ENCODE assay signal across 13 cellular contexts in genomic region chr19:2547033-2547680, GRCh38.
DNase-seq lines count a peak whose midpoint lies in the region; ATAC-seq and TF ChIP-seq lines count a peak whose summit lies in the region.
"Had no signal": no experiment of that assay in that cellular context is flagged by ENCODE, and none has a peak within 500 bp of the region (broad histone marks: within the 10 kb centered on the region; RNA-seq: fewer than 3 reads in every experiment).

No MANE protein-coding gene starts in this region.

- CTCF ChIA-PET in Panc1 (lab: Charles Lee) = no interaction called here

- H4K8ac ChIP-seq in mesendoderm (ENCODE audit: low read depth, low read length) = no peak overlapping the region

- peak overlapping the region; percentile 100 for H3K27ac ChIP-seq in Panc1 (ENCODE audit: low read length)
- peak overlapping the region; percentile 97 for H3K27ac ChIP-seq in ectodermal cell (ENCODE audit: insufficient read depth, low read depth, low read length, poor library complexity, severe bottlenecking)
- H3K27ac ChIP-seq in mesendoderm (ENCODE audit: low read depth, low read length) = no peak overlapping the region
- H3K27ac ChIP-seq in substantia nigra (ENCODE audit: low read depth, low read length, poor library complexity, severe bottlenecking) = peak overlapping the region; percentile 96
- no peak overlapping the region for H3K27ac ChIP-seq in Karpas-422 (ENCODE audit: low read length)

- H3K4me1 ChIP-seq in Panc1 (ENCODE audit: control insufficient read depth, insufficient read depth, low read length) = peaks cover 54% of the 10 kb centered on the region
- H3K4me1 ChIP-seq in ectodermal cell (ENCODE audit: control insufficient read depth, insufficient read depth, low read length) = peaks cover 34% of the 10 kb centered on the region
- peaks cover 2% of the 10 kb centered on the region for H3K4me1 ChIP-seq in mesendoderm (ENCODE audit: control insufficient read depth, low read depth, low read length)
- peaks cover 35% of the 10 kb centered on the region for H3K4me1 ChIP-seq in Karpas-422 (ENCODE audit: low read length)

- no peaks in the 10 kb centered on the region for H3K36me3 Mint-ChIP-seq in glutamatergic neuron (ENCODE audit: unreplicated experiment)
- H3K36me3 Mint-ChIP-seq: CD8-positive, alpha-beta memory T cell had no signal

- TF ChIP-seq CTCF in Panc1 (IDR thresholded peaks at IDR 0.05) = no peak
- no peak for TF ChIP-seq CTCF in glutamatergic neuron (IDR thresholded peaks at IDR 0.05; ENCODE audit: partially characterized antibody, unreplicated experiment)

- H4K5ac ChIP-seq in mesendoderm (ENCODE audit: low read length) = no peak overlapping the region

- DNase-seq in Panc1 (ENCODE audit: low read depth, low spot score) = no peak
- DNase-seq in mesendoderm = no peak
- no peak for DNase-seq in substantia nigra (lab: John Stamatoyannopoulos, UW)
- DNase-seq in GM19240 (ENCODE audit: insufficient read length, low spot score) = no peak
- DNase-seq in glutamatergic neuron = no peak
- no peak for DNase-seq in retina
- DNase-seq in Karpas-422 = no peak
- DNase-seq: activated T-cell treated with anti-CD3 and anti-CD28 coated beads, Interleukin-2, amount 50 U/mL, for 1 hour; NCI-H1105; stimulated activated naive CD4-positive, alpha-beta T cell had no signal

- POLR2A ChIA-PET in Panc1 (lab: Charles Lee) = no interaction called here

- H3K27me3 Mint-ChIP-seq in glutamatergic neuron (ENCODE audit: unreplicated experiment) = peaks cover 12% of the 10 kb centered on the region

- H3K23ac ChIP-seq in mesendoderm (ENCODE audit: low read length) = no peak overlapping the region

- H3K9me3 ChIP-seq in Panc1 (ENCODE audit: control insufficient read depth, insufficient read depth, low read depth, low read length) (no peaks in the 10 kb centered on the region), ectodermal cell (ENCODE audit: control insufficient read depth, low read length) (no peaks in the 10 kb centered on the region), Karpas-422 (ENCODE audit: low read length) (no peaks in the 10 kb centered on the region)
- H3K9me3 ChIP-seq: pancreas had no signal

- no TSS peak for BruUV-seq in Panc1 (replicated peaks; lab: Mats Ljungman, UMichigan)

- no peak overlapping the region for H3K56ac ChIP-seq in mesendoderm (ENCODE audit: low read length)

- no peak overlapping the region for H3K4me3 Mint-ChIP-seq in glutamatergic neuron (ENCODE audit: unreplicated experiment)
- H3K4me3 Mint-ChIP-seq: CD8-positive, alpha-beta memory T cell had no signal

- H3K36me3 ChIP-seq in Panc1 (ENCODE audit: control insufficient read depth, insufficient read depth, low read length) (no peaks in the 10 kb centered on the region), ectodermal cell (ENCODE audit: control insufficient read depth, insufficient read depth, low read length) (no peaks in the 10 kb centered on the region), mesendoderm (ENCODE audit: control insufficient read depth, insufficient read depth, low read length) (no peaks in the 10 kb centered on the region), Karpas-422 (ENCODE audit: insufficient read depth, low read length) (no peaks in the 10 kb centered on the region)
- H3K36me3 ChIP-seq: pancreas had no signal

- no peaks in the 10 kb centered on the region for H4K20me1 ChIP-seq in Karpas-422 (ENCODE audit: insufficient read depth, low read depth, low read length)

- H2AK5ac ChIP-seq in mesendoderm (ENCODE audit: low read length) = no peak overlapping the region

- no peak for ATAC-seq in Panc1

- H3K18ac ChIP-seq in mesendoderm (ENCODE audit: low read length) = no peak overlapping the region

- no peaks in the 10 kb centered on the region for H3K79me2 ChIP-seq in mesendoderm (ENCODE audit: control insufficient read depth, insufficient read depth, low read length)
- no peaks in the 10 kb centered on the region for H3K79me2 ChIP-seq in Karpas-422 (ENCODE audit: low read length)

- H3K9me2 ChIP-seq in Karpas-422 (replicated peaks; ENCODE audit: insufficient read depth, low read length) = no peaks in the 10 kb centered on the region

- no peaks in the 10 kb centered on the region for H3K79me1 ChIP-seq in mesendoderm (ENCODE audit: low read length)

- no peak overlapping the region for H2BK5ac ChIP-seq in mesendoderm (ENCODE audit: low read length)

- H2BK15ac ChIP-seq in mesendoderm (replicated peaks; ENCODE audit: low read depth) = no peak overlapping the region

- H3K4me2 ChIP-seq in mesendoderm (ENCODE audit: low read length) = no peak overlapping the region
- H3K4me2 ChIP-seq in Karpas-422 (ENCODE audit: low read depth, low read length, poor library complexity, severe bottlenecking) = no peak overlapping the region

- H3K9ac ChIP-seq in mesendoderm (ENCODE audit: low read length) (no peak overlapping the region), Karpas-422 (ENCODE audit: low read length) (no peak overlapping the region)

- peaks cover 15% of the 10 kb centered on the region for H3K4me1 Mint-ChIP-seq in glutamatergic neuron (ENCODE audit: low read depth, unreplicated experiment)

- no peak overlapping the region for H2AFZ ChIP-seq in Karpas-422 (ENCODE audit: low read length)

- no peak overlapping the region for H3K4me3 ChIP-seq in Panc1 (ENCODE audit: low read depth in 2 of 2, low read length in 2 of 2)
- H3K4me3 ChIP-seq in ectodermal cell (ENCODE audit: insufficient read depth, low read depth, low read length) = no peak overlapping the region
- H3K4me3 ChIP-seq in mesendoderm (ENCODE audit: low read length) = no peak overlapping the region
- no peak overlapping the region for H3K4me3 ChIP-seq in Karpas-422 (ENCODE audit: low read length)
- H3K4me3 ChIP-seq: pancreas had no signal

- H3K27me3 ChIP-seq in Panc1 (ENCODE audit: control insufficient read depth, insufficient read depth, low read length) = no peaks in the 10 kb centered on the region
- peaks cover 3% of the 10 kb centered on the region for H3K27me3 ChIP-seq in ectodermal cell (ENCODE audit: control insufficient read depth, insufficient read depth, low read length, poor library complexity, severe bottlenecking)
- H3K27me3 ChIP-seq in mesendoderm (ENCODE audit: insufficient read depth, low read length, poor library complexity) = no peaks in the 10 kb centered on the region
- no peaks in the 10 kb centered on the region for H3K27me3 ChIP-seq in Karpas-422 (ENCODE audit: low read length)
- H3K27me3 ChIP-seq: pancreas had no signal

- no peak overlapping the region for H2BK120ac ChIP-seq in mesendoderm (ENCODE audit: low read depth, low read length)

- intact Hi-C loops in Panc1 (cut with micrococcal nuclease; ENCODE audit: unreplicated experiment) = loop anchor here (10.0 kb wide), 1 partner anchor 72 kb away; the partner anchor contains the start of gene GADD45B

- no peak overlapping the region for H3K27ac Mint-ChIP-seq in glutamatergic neuron (ENCODE audit: unreplicated experiment)
- H3K27ac Mint-ChIP-seq: CD8-positive, alpha-beta memory T cell had no signal

- WGBS in ectodermal cell, 2 experiments = 86 to 88% methylated on average over 15 of the region's 15 CpGs
- WGBS in mesendoderm (ENCODE audit: extremely low coverage, insufficient coverage, low lambda C conversion rate) = no CpG with 5 or more reads among the region's 15 CpGs

- peak overlapping the region; percentile 5 for H3K4ac ChIP-seq in mesendoderm (ENCODE audit: low read depth, low read length)

- H3K9me3 Mint-ChIP-seq in glutamatergic neuron (ENCODE audit: unreplicated experiment) = peaks cover 9% of the 10 kb centered on the region
- H3K9me3 Mint-ChIP-seq: CD8-positive, alpha-beta memory T cell had no signal

- in situ Hi-C loops in Panc1 (cut with HindIII; ENCODE audit: low pct_unique_long_range_greater_than_20kb, low sequenced_read_pairs) = no loop called here

Comparison
In these comparisons a context has a peak if more than half of its experiments do, and no peak if none do; other contexts are left out.
1. H3K27ac ChIP-seq: peak in Panc1 (single experiment), ectodermal cell (single experiment) and substantia nigra (single experiment); none in mesendoderm (single experiment) and Karpas-422 (single experiment).